Comparison of ENCODE assay signal across 18 cellular contexts in genomic region chr21:28066051-28066450, GRCh38.
DNase-seq lines count a peak whose midpoint lies in the region; ATAC-seq, FAIRE-seq and TF ChIP-seq lines count a peak whose summit lies in the region.
"Had no signal": no experiment of that assay in that cellular context is flagged by ENCODE, and none has a peak within 500 bp of the region (broad histone marks: within the 10 kb centered on the region; RNA-seq: fewer than 3 reads in every experiment).

No MANE protein-coding gene starts in this region.

- H3K27me3 Mint-ChIP-seq in naive thymus-derived CD4-positive, alpha-beta T cell = peaks cover 0 to 5% (median 0%) of the 10 kb centered on the region in 5 donors

- no peaks in the 10 kb centered on the region for H3K9me3 ChIP-seq in BLaER1 treated with 17β-estradiol and CSF1 and Interleukin-3, amounts not matched to agents 10 nM and 100 nM (replicated peaks in 1 of 11)
- H3K9me3 ChIP-seq in IMR-90 (ENCODE audit: control insufficient read depth, insufficient read depth, low read length) = no peaks in the 10 kb centered on the region
- no peaks in the 10 kb centered on the region for H3K9me3 ChIP-seq in keratinocyte (ENCODE audit: control insufficient read depth, low read depth, low read length)
- no peaks in the 10 kb centered on the region for H3K9me3 ChIP-seq in naive thymus-derived CD4-positive, alpha-beta T cell (ENCODE audit: control insufficient read depth in 2 of 3, low read length in 3 of 3)
- H3K9me3 ChIP-seq: right atrium auricular region, suprapubic skin had no signal

- H4K5ac ChIP-seq in IMR-90 (ENCODE audit: low read depth, low read length) (no peak overlapping the region), mesendoderm (ENCODE audit: low read length) (no peak overlapping the region)

- TF ChIP-seq POLR2A in IMR-90 (IDR thresholded peaks at IDR 0.05; ENCODE audit: low read depth, low read length) = no peak

- H2BK20ac ChIP-seq in IMR-90 (ENCODE audit: low read depth, low read length) = no peak overlapping the region; the same call in 1 of the 2 replicates

- H3K18ac ChIP-seq in IMR-90 (ENCODE audit: low read depth, low read length) = no peak overlapping the region
- no peak overlapping the region for H3K18ac ChIP-seq in mesendoderm (ENCODE audit: low read length)

- H4K91ac ChIP-seq in IMR-90 (ENCODE audit: insufficient read depth, low read depth, low read length) = no peak overlapping the region

- no peak overlapping the region for H3K56ac ChIP-seq in IMR-90 (ENCODE audit: extremely low read depth, insufficient read depth, low read length)
- H3K56ac ChIP-seq in mesendoderm (ENCODE audit: low read length) = no peak overlapping the region

- in situ Hi-C loops in IMR-90 (cut with MboI; ENCODE audit: low sequenced_read_pairs) = loop anchor here (25.0 kb wide), 2 partner anchors 671 to 871 kb away; no protein-coding TSS in a partner anchor

- H3K4me3 Mint-ChIP-seq in naive thymus-derived CD4-positive, alpha-beta T cell = no peak overlapping the region
- H3K4me3 Mint-ChIP-seq: activated naive CD8-positive, alpha-beta T cell treated with anti-CD3 and anti-CD28 coated beads, Interleukin-2, amount 10 ng/mL, durations not matched to agents 7 days and 5 days; neural crest cell had no signal

- H3K79me2 ChIP-seq in keratinocyte (ENCODE audit: control insufficient read depth, insufficient read depth, low read length) (no peaks in the 10 kb centered on the region), mesendoderm (ENCODE audit: control insufficient read depth, insufficient read depth, low read length) (no peaks in the 10 kb centered on the region)

- H2AK5ac ChIP-seq in IMR-90 (ENCODE audit: low read depth, low read length) = no peak overlapping the region
- H2AK5ac ChIP-seq in mesendoderm (ENCODE audit: low read length) = no peak overlapping the region

- H2BK15ac ChIP-seq in IMR-90 (ENCODE audit: low read depth, low read length) (no peak overlapping the region), mesendoderm (replicated peaks; ENCODE audit: low read depth) (no peak overlapping the region)

- H3K4ac ChIP-seq in IMR-90 (ENCODE audit: low read depth, low read length) (no peak overlapping the region), mesendoderm (ENCODE audit: low read depth, low read length) (no peak overlapping the region)

- H3K14ac ChIP-seq in IMR-90 (replicated peaks; ENCODE audit: low read depth, low read length) = no peak overlapping the region

- no peaks in the 10 kb centered on the region for H4K20me1 ChIP-seq in BLaER1 treated with 17β-estradiol and CSF1 and Interleukin-3, amounts not matched to agents 10 nM and 100 nM
- no peaks in the 10 kb centered on the region for H4K20me1 ChIP-seq in IMR-90 (ENCODE audit: insufficient read depth, low read length)
- no peaks in the 10 kb centered on the region for H4K20me1 ChIP-seq in keratinocyte (ENCODE audit: control insufficient read depth, extremely low read depth, insufficient read depth, low read length)

- no TSS peak for BruUV-seq in IMR-90 (replicated peaks; lab: Mats Ljungman, UMichigan)

- H3K36me3 ChIP-seq in BLaER1 treated with 17β-estradiol and CSF1 and Interleukin-3, amounts not matched to agents 10 nM and 100 nM = no peaks in the 10 kb centered on the region
- H3K36me3 ChIP-seq in IMR-90 (ENCODE audit: control insufficient read depth, insufficient read depth, low read length) = no peaks in the 10 kb centered on the region
- H3K36me3 ChIP-seq in keratinocyte (ENCODE audit: control insufficient read depth in 2 of 2, extremely low read depth in 1 of 2, insufficient read depth in 2 of 2, low read length in 2 of 2) = no peaks in the 10 kb centered on the region
- no peaks in the 10 kb centered on the region for H3K36me3 ChIP-seq in naive thymus-derived CD4-positive, alpha-beta T cell (ENCODE audit: control insufficient read depth in 2 of 3, insufficient read depth in 3 of 3, low read length in 3 of 3)
- H3K36me3 ChIP-seq in mesendoderm (ENCODE audit: control insufficient read depth, insufficient read depth, low read length) = no peaks in the 10 kb centered on the region
- H3K36me3 ChIP-seq: right atrium auricular region, suprapubic skin had no signal

- dilution Hi-C loops in IMR-90 (cut with HindIII; ENCODE audit: low sequenced_read_pairs, unreplicated experiment) = no loop called here
- dilution Hi-C loops in keratinocyte (cut with MboI; ENCODE audit: extremely low pct_ligation_motif_present, low sequenced_read_pairs) = no loop called here

- POLR2A ChIA-PET in IMR-90 (lab: Charles Lee; ENCODE audit: unreplicated experiment) = interaction anchor here (0.6 kb wide), 1 partner anchor 1265 kb away, joined by 3 read pairs; no protein-coding TSS in a partner anchor
- POLR2A ChIA-PET in naive thymus-derived CD4-positive, alpha-beta T cell (lab: Charles Lee) = no interaction called here

- no peak for ATAC-seq in IMR-90 (ENCODE audit: low read depth)
- no peak for ATAC-seq in naive thymus-derived CD4-positive, alpha-beta T cell

- H2AK9ac ChIP-seq in IMR-90 (replicated peaks; ENCODE audit: low read depth, low read length, poor library complexity) = no peak overlapping the region

- H3K36me3 Mint-ChIP-seq in naive thymus-derived CD4-positive, alpha-beta T cell = no peaks in the 10 kb centered on the region
- H3K36me3 Mint-ChIP-seq: activated naive CD8-positive, alpha-beta T cell treated with anti-CD3 and anti-CD28 coated beads, Interleukin-2, amount 10 ng/mL, durations not matched to agents 7 days and 5 days had no signal

- no peak overlapping the region for H3K4me3 ChIP-seq in BLaER1 treated with 17β-estradiol and CSF1 and Interleukin-3, amounts not matched to agents 10 nM and 100 nM
- no peak overlapping the region for H3K4me3 ChIP-seq in IMR-90 (ENCODE audit: insufficient read depth, low read depth, low read length)
- H3K4me3 ChIP-seq in keratinocyte (ENCODE audit: control insufficient read depth in 2 of 3, extremely low read depth in 1 of 3, insufficient read depth in 2 of 3, low read depth in 1 of 3, low read length in 3 of 3) = no peak overlapping the region
- no peak overlapping the region for H3K4me3 ChIP-seq in naive thymus-derived CD4-positive, alpha-beta T cell (ENCODE audit: low read length)
- H3K4me3 ChIP-seq in mesendoderm (ENCODE audit: low read length) = no peak overlapping the region
- H3K4me3 ChIP-seq: right atrium auricular region, suprapubic skin had no signal

- H3K4me2 ChIP-seq in BLaER1 treated with 17β-estradiol and CSF1 and Interleukin-3, amounts not matched to agents 10 nM and 100 nM = peak overlapping the region; percentile 32 to 68 (median 56); a peak in 21 of 22 replicates
- H3K4me2 ChIP-seq in IMR-90 (ENCODE audit: low read depth, low read length) = no peak overlapping the region
- no peak overlapping the region for H3K4me2 ChIP-seq in keratinocyte (ENCODE audit: control insufficient read depth, extremely low read depth, insufficient read depth, low read depth, low read length)
- H3K4me2 ChIP-seq in mesendoderm (ENCODE audit: low read length) = no peak overlapping the region

- no peak for TF ChIP-seq RAD21 in IMR-90 (IDR thresholded peaks at IDR 0.05; ENCODE audit: low read length)

- H3K27ac Mint-ChIP-seq in naive thymus-derived CD4-positive, alpha-beta T cell = no peak overlapping the region
- H3K27ac Mint-ChIP-seq: activated naive CD8-positive, alpha-beta T cell treated with anti-CD3 and anti-CD28 coated beads, Interleukin-2, amount 10 ng/mL, durations not matched to agents 7 days and 5 days had no signal

- H3K79me1 ChIP-seq in IMR-90 (ENCODE audit: low read depth in 1 of 2, low read length in 2 of 2) (no peaks in the 10 kb centered on the region), mesendoderm (ENCODE audit: low read length) (no peaks in the 10 kb centered on the region)

- peaks cover 18 to 30% (median 23%) of the 10 kb centered on the region in 10 experiments for H3K4me1 ChIP-seq in BLaER1 treated with 17β-estradiol and CSF1 and Interleukin-3, amounts not matched to agents 10 nM and 100 nM
- H3K4me1 ChIP-seq in IMR-90 (ENCODE audit: control insufficient read depth, insufficient read depth, low read length) (peaks cover 8% of the 10 kb centered on the region), keratinocyte (ENCODE audit: control insufficient read depth, extremely low read depth, insufficient read depth, low read length) (peaks cover 6% of the 10 kb centered on the region), mesendoderm (ENCODE audit: control insufficient read depth, low read depth, low read length) (no peaks in the 10 kb centered on the region)
- H3K4me1 ChIP-seq in naive thymus-derived CD4-positive, alpha-beta T cell (ENCODE audit: control insufficient read depth in 2 of 2, insufficient read depth in 2 of 2, low read length in 2 of 2) = no peaks in the 10 kb centered on the region

- H3K9me1 ChIP-seq in IMR-90 (ENCODE audit: insufficient read depth, low read length) (peaks cover 3% of the 10 kb centered on the region; the same call in 1 of the 2 replicates), keratinocyte (ENCODE audit: control insufficient read depth, extremely low read depth, insufficient read depth, low read length) (no peaks in the 10 kb centered on the region)

- intact Hi-C loops in IMR-90 (cut with micrococcal nuclease) = loop anchor here (5.0 to 10.0 kb wide), 5 partner anchors 49 to 501 kb away; no protein-coding TSS in a partner anchor
- intact Hi-C loops in naive thymus-derived CD4-positive, alpha-beta T cell (cut with micrococcal nuclease) = no loop called here

- no peaks in the 10 kb centered on the region for H3K27me3 ChIP-seq in BLaER1 treated with 17β-estradiol and CSF1 and Interleukin-3, amounts not matched to agents 10 nM and 100 nM
- no peaks in the 10 kb centered on the region for H3K27me3 ChIP-seq in IMR-90 (ENCODE audit: control insufficient read depth, insufficient read depth, low read length)
- no peaks in the 10 kb centered on the region for H3K27me3 ChIP-seq in keratinocyte (ENCODE audit: control insufficient read depth, extremely low read depth, insufficient read depth, low read length)
- H3K27me3 ChIP-seq in naive thymus-derived CD4-positive, alpha-beta T cell (ENCODE audit: control insufficient read depth in 2 of 2, insufficient read depth in 2 of 2, low read length in 2 of 2) = no peaks in the 10 kb centered on the region
- no peaks in the 10 kb centered on the region for H3K27me3 ChIP-seq in mesendoderm (ENCODE audit: insufficient read depth, low read length, poor library complexity)
- H3K27me3 ChIP-seq: right atrium auricular region, suprapubic skin had no signal

- peak; percentile 17 for FAIRE-seq in keratinocyte (lab: Jason Lieb, UNC)

- DNase-seq in IMR-90 = peak; percentile 8
- DNase-seq in OCI-M1 (lab: John Stamatoyannopoulos, UW) = peak; percentile 57
- no peak for DNase-seq in keratinocyte (ENCODE audit: low read depth, low spot score)
- no peak for DNase-seq in naive thymus-derived CD4-positive, alpha-beta T cell
- no peak for DNase-seq in NK-92 treated with Interleukin-12 subunit alpha and Interleukin-12 subunit beta, amount 100 ng/mL, for 24 hours (lab: John Stamatoyannopoulos, UW)
- no peak for DNase-seq in putamen (ENCODE audit: low spot score)
- no peak for DNase-seq in mesendoderm
- DNase-seq: activated naive CD8-positive, alpha-beta T cell treated with anti-CD3 and anti-CD28 coated beads, Interleukin-2, amount 10 ng/mL, durations not matched to agents 7 days and 5 days; activated T-cell treated with anti-CD3 and anti-CD28 coated beads, Interleukin-2, amount 50 U/mL, for 48 hours; effector memory CD4-positive, alpha-beta T cell; NCI-H2081 treated with DMSO at 0.1 percent for 48 hours; NCI-H774; Right ventricle myocardium superior; T-helper 9 cell had no signal

- H3K23ac ChIP-seq in IMR-90 (ENCODE audit: low read depth, low read length) (no peak overlapping the region), mesendoderm (ENCODE audit: low read length) (no peak overlapping the region)

- no peak overlapping the region for H2BK120ac ChIP-seq in IMR-90 (ENCODE audit: low read depth, low read length)
- no peak overlapping the region for H2BK120ac ChIP-seq in mesendoderm (ENCODE audit: low read depth, low read length)

- H3K4me1 Mint-ChIP-seq in naive thymus-derived CD4-positive, alpha-beta T cell = peaks cover 0 to 4% (median 0%) of the 10 kb centered on the region in 7 donors
- H3K4me1 Mint-ChIP-seq: neural crest cell had no signal

- no peaks in the 10 kb centered on the region for H3K9me3 Mint-ChIP-seq in naive thymus-derived CD4-positive, alpha-beta T cell
- H3K9me3 Mint-ChIP-seq: activated naive CD8-positive, alpha-beta T cell treated with anti-CD3 and anti-CD28 coated beads, Interleukin-2, amount 10 ng/mL, durations not matched to agents 7 days and 5 days; neural crest cell had no signal

- H2BK5ac ChIP-seq in IMR-90 (ENCODE audit: low read depth, low read length, poor library complexity, severe bottlenecking) = no peak overlapping the region
- H2BK5ac ChIP-seq in mesendoderm (ENCODE audit: low read length) = no peak overlapping the region

- H3K9ac ChIP-seq in BLaER1 treated with 17β-estradiol and CSF1 and Interleukin-3, amounts not matched to agents 10 nM and 100 nM = no peak overlapping the region
- no peak overlapping the region for H3K9ac ChIP-seq in IMR-90 (ENCODE audit: low read depth, low read length)
- H3K9ac ChIP-seq in keratinocyte (ENCODE audit: control insufficient read depth, extremely low read depth, insufficient read depth, low read length) = no peak overlapping the region
- no peak overlapping the region for H3K9ac ChIP-seq in mesendoderm (ENCODE audit: low read length)

- CTCF ChIA-PET in IMR-90 (lab: Yijun Ruan, JAX) = interaction anchor here (0.6 to 0.7 kb wide), 2 partner anchors 260 to 269 kb away, joined by 3 to 4 read pairs; no protein-coding TSS in a partner anchor
- CTCF ChIA-PET in naive thymus-derived CD4-positive, alpha-beta T cell (lab: Charles Lee) = no interaction called here

- H3K27ac ChIP-seq in BLaER1 treated with 17β-estradiol and CSF1 and Interleukin-3, amounts not matched to agents 10 nM and 100 nM = peak overlapping the region in 9 of 11 experiments; percentile 21 to 61 (median 53); a peak in 12 of 22 replicates
- H3K27ac ChIP-seq in IMR-90 (ENCODE audit: insufficient read depth, low read length) (no peak overlapping the region), keratinocyte (ENCODE audit: control insufficient read depth, insufficient read depth, low read length) (no peak overlapping the region), mesendoderm (ENCODE audit: low read depth, low read length) (no peak overlapping the region)
- H3K27ac ChIP-seq in naive thymus-derived CD4-positive, alpha-beta T cell (ENCODE audit: low read depth, low read length) = no peak overlapping the region
- H3K27ac ChIP-seq: right atrium auricular region, suprapubic skin had no signal

- TF ChIP-seq CTCF in IMR-90 (conservative IDR thresholded peaks at IDR 0.05; ENCODE audit: low read depth, low read length) = no peak
- TF ChIP-seq CTCF in keratinocyte (optimal IDR thresholded peaks at IDR 0.05 in 1 of 3, IDR thresholded peaks at IDR 0.05 in 1 of 3, conservative IDR thresholded peaks at IDR 0.05 in 1 of 3; ENCODE audit: extremely low read depth in 1 of 3, insufficient read depth in 2 of 3, low read length in 3 of 3) = no peak

- peak overlapping the region in 1 of 2 experiments; percentile 57; a peak in 1 of 4 replicates for H4K8ac ChIP-seq in IMR-90 (ENCODE audit: low read depth in 2 of 2, low read length in 2 of 2)
- no peak overlapping the region for H4K8ac ChIP-seq in mesendoderm (ENCODE audit: low read depth, low read length)

- no peak overlapping the region for H2AFZ ChIP-seq in IMR-90 (replicated peaks; ENCODE audit: low read length, poor library complexity)
- H2AFZ ChIP-seq in keratinocyte (ENCODE audit: control insufficient read depth, low read length) = no peak overlapping the region

Comparison
In these comparisons a context has a peak if more than half of its experiments do, and no peak if none do; other contexts are left out.
1. H3K27ac ChIP-seq: peak in BLaER1 treated with 17β-estradiol and CSF1 and Interleukin-3, amounts not matched to agents 10 nM and 100 nM (9 of 11); none in IMR-90 (single experiment), keratinocyte (single experiment), naive thymus-derived CD4-positive, alpha-beta T cell (single experiment) and mesendoderm (single experiment).
2. H3K4me2 ChIP-seq: peak in BLaER1 treated with 17β-estradiol and CSF1 and Interleukin-3, amounts not matched to agents 10 nM and 100 nM (11 of 11); none in IMR-90 (single experiment), keratinocyte (single experiment) and mesendoderm (single experiment).
3. DNase-seq: peak in IMR-90 (single experiment) and OCI-M1 (single experiment); none in keratinocyte (single experiment), naive thymus-derived CD4-positive, alpha-beta T cell (0 of 9), NK-92 treated with Interleukin-12 subunit alpha and Interleukin-12 subunit beta, amount 100 ng/mL, for 24 hours (single experiment), putamen (single experiment) and mesendoderm (single experiment).